ENCODE assay signal across 16 cellular contexts in genomic region chr6:156543431-156543830, GRCh38.
DNase-seq lines count a peak whose midpoint lies in the region; ATAC-seq, FAIRE-seq and TF ChIP-seq lines count a peak whose summit lies in the region.
"Had no signal": no experiment of that assay in that cellular context is flagged by ENCODE, and none has a peak within 500 bp of the region (broad histone marks: within the 10 kb centered on the region; RNA-seq: fewer than 3 reads in every experiment).

No MANE protein-coding gene starts in this region.

- no TSS peak for BruUV-seq in HepG2 (replicated peaks; lab: Mats Ljungman, UMichigan)

- no peak for TF ChIP-seq RAD21 in HepG2 (CRISPR knock-in tag; IDR thresholded peaks at IDR 0.05)

- H2AFZ ChIP-seq in GM23248, result no peak overlapping the region
- no peak overlapping the region for H2AFZ ChIP-seq in HepG2 (ENCODE audit: low read length)

- H3K27ac ChIP-seq in GM23248 (no peak overlapping the region), HepG2 (ENCODE audit: extremely low read length, insufficient read depth, low read length) (no peak overlapping the region)
- H3K27ac ChIP-seq: BLaER1 treated with 17β-estradiol and CSF1 and Interleukin-3, amounts not matched to agents 10 nM and 100 nM had no signal

- no peak overlapping the region for H3K4me2 ChIP-seq in GM23248 (ENCODE audit: unreplicated experiment)
- no peak overlapping the region for H3K4me2 ChIP-seq in HepG2 (ENCODE audit: low read depth, low read length)
- H3K4me2 ChIP-seq: BLaER1 treated with 17β-estradiol and CSF1 and Interleukin-3, amounts not matched to agents 10 nM and 100 nM had no signal

- intact Hi-C loops in HepG2 (cut with micrococcal nuclease; ENCODE audit: unreplicated experiment), result no loop called here

- no peaks in the 10 kb centered on the region for H3K9me3 ChIP-seq in GM23248 (ENCODE audit: low read depth)
- H3K9me3 ChIP-seq in HepG2 (ENCODE audit: low read length), result no peaks in the 10 kb centered on the region
- H3K9me3 ChIP-seq: BLaER1 treated with 17β-estradiol and CSF1 and Interleukin-3, amounts not matched to agents 10 nM and 100 nM had no signal

- no peak overlapping the region for H3K4me3 ChIP-seq in GM23248
- no peak overlapping the region for H3K4me3 ChIP-seq in fibroblast of mammary gland (ENCODE audit: control insufficient read depth, low read depth, low read length)
- H3K4me3 ChIP-seq in HepG2 (replicated peaks in 1 of 3; ENCODE audit: insufficient read depth in 1 of 3, low read depth in 2 of 3, low read length in 3 of 3), result no peak overlapping the region
- H3K4me3 ChIP-seq: BLaER1 treated with 17β-estradiol and CSF1 and Interleukin-3, amounts not matched to agents 10 nM and 100 nM had no signal

- H4K20me1 ChIP-seq in GM23248 (ENCODE audit: insufficient read depth) (no peaks in the 10 kb centered on the region), HepG2 (ENCODE audit: insufficient read depth, low read length) (no peaks in the 10 kb centered on the region)
- H4K20me1 ChIP-seq: BLaER1 treated with 17β-estradiol and CSF1 and Interleukin-3, amounts not matched to agents 10 nM and 100 nM had no signal

- ATAC-seq in HepG2, result no peak

- no peak for TF ChIP-seq POLR2A in HepG2 (IDR thresholded peaks at IDR 0.05; ENCODE audit: insufficient read depth in 1 of 2, low read depth in 2 of 2, low read length in 2 of 2)

- no peaks in the 10 kb centered on the region for H3F3A ChIP-seq in GM23248 (ENCODE audit: insufficient read depth)

- in situ Hi-C loops in GM23248 (cut with MboI), result no loop called here
- in situ Hi-C loops in HepG2 (cut with HindIII; ENCODE audit: extremely low pct_ligation_motif_present, low pct_unique_long_range_greater_than_20kb), result no loop called here

- CTCF ChIA-PET in HepG2 (lab: Yijun Ruan, JAX; ENCODE audit: low intra/inter-chr PET ratio, low total read pairs), result no interaction called here

- H3K36me3 ChIP-seq in GM23248 (ENCODE audit: low read depth) (no peaks in the 10 kb centered on the region), HepG2 (replicated peaks in 1 of 2; ENCODE audit: control insufficient read depth in 1 of 2, insufficient read depth in 2 of 2, low read length in 2 of 2) (no peaks in the 10 kb centered on the region)
- H3K36me3 ChIP-seq: BLaER1 treated with 17β-estradiol and CSF1 and Interleukin-3, amounts not matched to agents 10 nM and 100 nM had no signal

- TF ChIP-seq EP300 in HepG2 (IDR thresholded peaks at IDR 0.05; ENCODE audit: low read depth in 2 of 2, low read length in 2 of 2) (no peak), HepG2 (CRISPR knock-in tag; IDR thresholded peaks at IDR 0.05; ENCODE audit: borderline replicate concordance) (no peak)

- DNase-seq in Ammon's horn (ENCODE audit: low spot score), result peak; percentile 62
- peak; percentile 8 for DNase-seq in GM23248
- peak; percentile 59 for DNase-seq in RPMI7951 (ENCODE audit: low read depth)
- DNase-seq in fibroblast of mammary gland (ENCODE audit: low read depth), result peak; percentile 3
- no peak for DNase-seq in HepG2 (ENCODE audit: low spot score)
- no peak for DNase-seq in stimulated activated CD4-positive, alpha-beta T cell treated with anti-CD3 and anti-CD28 coated beads, Interleukin-4, amount 100 ng/mL, for 4 hours
- DNase-seq in NAMALWA (ENCODE audit: low spot score), result no peak
- DNase-seq in NOMO-1 treated with dmso at 0.1 percent for 144 hours (lab: John Stamatoyannopoulos, UW; ENCODE audit: unreplicated experiment), result no peak
- DNase-seq: 8988T; CD4-positive, CD25-positive, alpha-beta regulatory T cell; CD8-positive, alpha-beta memory T cell; COR-L47; GF-D8; H9 had no signal

- no peaks in the 10 kb centered on the region for H3K9me2 ChIP-seq in GM23248 (ENCODE audit: insufficient read depth)

- POLR2A ChIA-PET in HepG2 (lab: Yijun Ruan, JAX), result no interaction called here

- no peaks in the 10 kb centered on the region for H3K4me1 ChIP-seq in GM23248 (ENCODE audit: insufficient read depth)
- H3K4me1 ChIP-seq in HepG2 (ENCODE audit: insufficient read depth, low read length), result no peaks in the 10 kb centered on the region

- WGBS in GM23248 (ENCODE audit: low coverage in 1 of 2, low lambda C conversion rate in 2 of 2, missing lambda C conversion rate in 2 of 2), 2 experiments, result 28 to 41% methylated on average over 4 to 5 of the region's 5 CpGs
- WGBS in HepG2 (ENCODE audit: low lambda C conversion rate), result 31% methylated on average over 5 of the region's 5 CpGs

- H3K27me3 ChIP-seq in GM23248 (replicated peaks; ENCODE audit: insufficient read depth) (no peaks in the 10 kb centered on the region), HepG2 (ENCODE audit: control insufficient read depth in 1 of 2, insufficient read depth in 2 of 2, low read length in 2 of 2) (peaks cover 2 to 52% of the 10 kb centered on the region in 2 experiments; a peak in 3 of 5 replicates)

- H3K79me2 ChIP-seq in GM23248 (ENCODE audit: insufficient read depth) (no peaks in the 10 kb centered on the region), HepG2 (ENCODE audit: insufficient read depth, low read length) (no peaks in the 10 kb centered on the region)

- no peak for FAIRE-seq in HepG2 (lab: Jason Lieb, UNC)
- FAIRE-seq: H1 had no signal

- no peak for TF ChIP-seq CTCF in fibroblast of mammary gland (conservative IDR thresholded peaks at IDR 0.05; ENCODE audit: control insufficient read depth, insufficient read depth, low read depth, low read length)
- no peak for TF ChIP-seq CTCF in HepG2 (CRISPR knock-in tag; IDR thresholded peaks at IDR 0.05)

- H3K9ac ChIP-seq in GM23248, result no peak overlapping the region
- no peak overlapping the region for H3K9ac ChIP-seq in HepG2 (ENCODE audit: insufficient read depth, low read depth, low read length)
- H3K9ac ChIP-seq: BLaER1 treated with 17β-estradiol and CSF1 and Interleukin-3, amounts not matched to agents 10 nM and 100 nM had no signal

TF ChIP-seq in HepG2, 621 proteins besides CTCF, POLR2A, EP300 and RAD21:
- TF ChIP-seq ZMYM4 (CRISPR knock-in tag; IDR thresholded peaks at IDR 0.05), result no peak
- TF ChIP-seq HDAC6 (IDR thresholded peaks at IDR 0.05; ENCODE audit: low read depth, low read length), result no peak
- no peak for TF ChIP-seq ZFX (CRISPR knock-in tag; IDR thresholded peaks at IDR 0.05; ENCODE audit: low read depth)
- no peak for TF ChIP-seq GZF1 (CRISPR knock-in tag; IDR thresholded peaks at IDR 0.05)
- no peak for TF ChIP-seq ZNF180 (CRISPR knock-in tag; IDR thresholded peaks at IDR 0.05; ENCODE audit: borderline replicate concordance, low read depth)

Comparison
In these comparisons a context has a peak if more than half of its experiments do, and no peak if none do; other contexts are left out.
1. DNase-seq: peak in Ammon's horn (single experiment), GM23248 (single experiment), RPMI7951 (single experiment) and fibroblast of mammary gland (single experiment); none in HepG2 (single experiment), stimulated activated CD4-positive, alpha-beta T cell treated with anti-CD3 and anti-CD28 coated beads, Interleukin-4, amount 100 ng/mL, for 4 hours (0 of 2), NAMALWA (single experiment) and NOMO-1 treated with dmso at 0.1 percent for 144 hours (single experiment).